Comparison of ENCODE assay signal across 25 cellular contexts in genomic region chrY:13370245-13370644, GRCh38.
DNase-seq lines count a peak whose midpoint lies in the region; ATAC-seq and TF ChIP-seq lines count a peak whose summit lies in the region.
"Had no signal": no experiment of that assay in that cellular context is flagged by ENCODE, and none has a peak within 500 bp of the region (broad histone marks: within the 10 kb centered on the region; RNA-seq: fewer than 3 reads in every experiment).

No MANE protein-coding gene starts in this region.

- peak overlapping the region; percentile 61 for H3K4me3 ChIP-seq in OCI-LY7 (ENCODE audit: low read depth, low read length, poor library complexity, severe bottlenecking)
- H3K4me3 ChIP-seq: coronary artery, esophagus squamous epithelium, gastroesophageal sphincter, lung, Peyer's patch, skin epidermis had no signal

- H3K4me1 Mint-ChIP-seq in T-helper 1 cell treated with Interleukin-12 subunit alpha and Interleukin-12 subunit beta and Interleukin-4 antibody, amounts not matched to agents 30 μg/mL and 1 μg/mL, for 36 hours (ENCODE audit: low read depth) = peaks cover 17% of the 10 kb centered on the region
- H3K4me1 Mint-ChIP-seq in CD4-positive, alpha-beta T cell (ENCODE audit: low read depth) = peaks cover 31% of the 10 kb centered on the region
- H3K4me1 Mint-ChIP-seq in activated naive CD8-positive, alpha-beta T cell treated with anti-CD3 and anti-CD28 coated beads, Interleukin-2, amount 50 U/mL, for 24 hours = peaks cover 19% of the 10 kb centered on the region
- H3K4me1 Mint-ChIP-seq: endodermal cell had no signal

- no TSS peak for BruUV-seq in OCI-LY7 (replicated peaks; lab: Mats Ljungman, UMichigan)

- H3K27me3 ChIP-seq in CD4-positive, alpha-beta T cell (ENCODE audit: control insufficient read depth, insufficient read depth, low read length) = no peaks in the 10 kb centered on the region
- H3K27me3 ChIP-seq: esophagus squamous epithelium, gastroesophageal sphincter, Peyer's patch had no signal

- H3K9me2 ChIP-seq in OCI-LY7 (ENCODE audit: insufficient read depth, low read length) = no peaks in the 10 kb centered on the region

- H2AFZ ChIP-seq in OCI-LY7 (ENCODE audit: low read length) = no peak overlapping the region

- H3K4me3 Mint-ChIP-seq in T-helper 1 cell treated with Interleukin-12 subunit alpha and Interleukin-12 subunit beta and Interleukin-4 antibody, amounts not matched to agents 30 μg/mL and 1 μg/mL, for 36 hours = peak overlapping the region; percentile 69
- H3K4me3 Mint-ChIP-seq in CD4-positive, alpha-beta T cell = peak overlapping the region; percentile 76
- no peak overlapping the region for H3K4me3 Mint-ChIP-seq in activated naive CD8-positive, alpha-beta T cell treated with anti-CD3 and anti-CD28 coated beads, Interleukin-2, amount 50 U/mL, for 24 hours
- H3K4me3 Mint-ChIP-seq: endodermal cell had no signal

- H3K9me3 ChIP-seq in CD4-positive, alpha-beta T cell (ENCODE audit: control insufficient read depth, low read length) = no peaks in the 10 kb centered on the region
- no peaks in the 10 kb centered on the region for H3K9me3 ChIP-seq in OCI-LY7 (ENCODE audit: low read length)
- H3K9me3 ChIP-seq: esophagus squamous epithelium, gastroesophageal sphincter, Peyer's patch had no signal

- no peak for TF ChIP-seq CTCF in CD4-positive, alpha-beta T cell (IDR thresholded peaks at IDR 0.05)
- TF ChIP-seq CTCF in OCI-LY7 (conservative IDR thresholded peaks at IDR 0.05; ENCODE audit: low read length) = no peak

- peaks cover 4% of the 10 kb centered on the region for H3K36me3 Mint-ChIP-seq in T-helper 1 cell treated with Interleukin-12 subunit alpha and Interleukin-12 subunit beta and Interleukin-4 antibody, amounts not matched to agents 30 μg/mL and 1 μg/mL, for 36 hours (ENCODE audit: low read depth)
- H3K36me3 Mint-ChIP-seq in CD4-positive, alpha-beta T cell (ENCODE audit: low read depth) = peaks cover 26% of the 10 kb centered on the region
- H3K36me3 Mint-ChIP-seq in activated naive CD8-positive, alpha-beta T cell treated with anti-CD3 and anti-CD28 coated beads, Interleukin-2, amount 50 U/mL, for 24 hours (ENCODE audit: low read depth) = peaks cover 3% of the 10 kb centered on the region
- H3K36me3 Mint-ChIP-seq: stimulated activated naive B cell treated with anti-CD40 and anti-IgM and Interleukin-4, amounts not matched to agents 10 μg/mL and 1 μg/mL and 100 μg/mL, for 72 hours had no signal

- DNase-seq in T-helper 1 cell (no peak), OCI-LY7 (ENCODE audit: low spot score) (no peak), iPS-NIHi7 (ENCODE audit: extremely low spot score) (no peak)
- DNase-seq in CD4-positive, alpha-beta T cell = no peak
- DNase-seq in activated naive CD8-positive, alpha-beta T cell treated with anti-CD3 and anti-CD28 coated beads, Interleukin-2, amount 50 U/mL, for 24 hours = no peak
- no peak for DNase-seq in stimulated activated CD4-positive, alpha-beta T cell treated with anti-CD3 and anti-CD28 coated beads, Interleukin-4, amount 100 ng/mL, for 24 hours
- DNase-seq: activated CD4-positive, alpha-beta T cell treated with anti-CD3 and anti-CD28 coated beads, Interleukin-2, amount 50 U/mL, for 4 hours; amniotic stem cell; DMS79; endodermal cell; esophagus squamous epithelium; NCI-H1092 treated with DMSO at 0.1 percent for 48 hours; NCI-H2029 treated with DMSO at 0.1 percent for 48 hours; NCI-H510A; nucleus accumbens; Peyer's patch; stimulated activated naive B cell treated with anti-CD40 and anti-IgM and Interleukin-4, amounts not matched to agents 10 μg/mL and 1 μg/mL and 100 μg/mL, for 72 hours had no signal

- H3K9me3 Mint-ChIP-seq in T-helper 1 cell treated with Interleukin-12 subunit alpha and Interleukin-12 subunit beta and Interleukin-4 antibody, amounts not matched to agents 30 μg/mL and 1 μg/mL, for 36 hours = no peaks in the 10 kb centered on the region
- no peaks in the 10 kb centered on the region for H3K9me3 Mint-ChIP-seq in CD4-positive, alpha-beta T cell
- no peaks in the 10 kb centered on the region for H3K9me3 Mint-ChIP-seq in activated naive CD8-positive, alpha-beta T cell treated with anti-CD3 and anti-CD28 coated beads, Interleukin-2, amount 50 U/mL, for 24 hours
- H3K9me3 Mint-ChIP-seq: endodermal cell; stimulated activated naive B cell treated with anti-CD40 and anti-IgM and Interleukin-4, amounts not matched to agents 10 μg/mL and 1 μg/mL and 100 μg/mL, for 72 hours had no signal

- peaks cover 60% of the 10 kb centered on the region for H3K4me1 ChIP-seq in OCI-LY7 (ENCODE audit: insufficient read depth, low read length, poor library complexity, severe bottlenecking)
- H3K4me1 ChIP-seq: esophagus squamous epithelium, gastroesophageal sphincter, Peyer's patch had no signal

- H3K27me3 Mint-ChIP-seq in T-helper 1 cell treated with Interleukin-12 subunit alpha and Interleukin-12 subunit beta and Interleukin-4 antibody, amounts not matched to agents 30 μg/mL and 1 μg/mL, for 36 hours (ENCODE audit: low read depth) = no peaks in the 10 kb centered on the region
- no peaks in the 10 kb centered on the region for H3K27me3 Mint-ChIP-seq in CD4-positive, alpha-beta T cell
- no peaks in the 10 kb centered on the region for H3K27me3 Mint-ChIP-seq in activated naive CD8-positive, alpha-beta T cell treated with anti-CD3 and anti-CD28 coated beads, Interleukin-2, amount 50 U/mL, for 24 hours
- H3K27me3 Mint-ChIP-seq: stimulated activated naive B cell treated with anti-CD40 and anti-IgM and Interleukin-4, amounts not matched to agents 10 μg/mL and 1 μg/mL and 100 μg/mL, for 72 hours had no signal

- POLR2A ChIA-PET in CD4-positive, alpha-beta T cell (lab: Charles Lee) = no interaction called here
- POLR2A ChIA-PET in OCI-LY7 (lab: Charles Lee) = interaction anchor here (0.6 to 1.1 kb wide), 4 partner anchors 9 to 333 kb away, joined by 3 to 4 read pairs (median 3); no protein-coding TSS in a partner anchor

- CTCF ChIA-PET in CD4-positive, alpha-beta T cell (lab: Charles Lee) = no interaction called here
- CTCF ChIA-PET in OCI-LY7 (lab: Charles Lee; ENCODE audit: unreplicated experiment) = no interaction called here

- no peaks in the 10 kb centered on the region for H4K20me1 ChIP-seq in OCI-LY7 (ENCODE audit: insufficient read depth, low read length)

- H3K79me2 ChIP-seq in OCI-LY7 (ENCODE audit: insufficient read depth, low read depth, low read length) = peaks cover 7% of the 10 kb centered on the region; the same call in 1 of the 2 replicates

- no peak overlapping the region for H3K27ac ChIP-seq in CD4-positive, alpha-beta T cell (ENCODE audit: low read depth, low read length)
- peak overlapping the region; percentile 95 for H3K27ac ChIP-seq in OCI-LY7 (ENCODE audit: low read depth, low read length, poor library complexity, severe bottlenecking)
- H3K27ac ChIP-seq: 22Rv1, coronary artery, esophagus squamous epithelium, gastroesophageal sphincter, Peyer's patch, skin epidermis had no signal

- ATAC-seq in CD4-positive, alpha-beta T cell (ENCODE audit: poor library complexity) = no peak
- ATAC-seq in activated naive CD8-positive, alpha-beta T cell treated with anti-CD3 and anti-CD28 coated beads, Interleukin-2, amount 50 U/mL, for 24 hours = no peak
- ATAC-seq in GM21825 (IDR thresholded peaks at IDR 0.05; ENCODE audit: unreplicated experiment) = no peak
- ATAC-seq: gastroesophageal sphincter, HepG2 had no signal

- intact Hi-C loops in CD4-positive, alpha-beta T cell (cut with DNase I, micrococcal nuclease) = no loop called here
- intact Hi-C loops in OCI-LY7 (cut with micrococcal nuclease; ENCODE audit: unreplicated experiment) = no loop called here

- peak overlapping the region; percentile 81 for H3K4me2 ChIP-seq in OCI-LY7 (ENCODE audit: low read length)

- H3K36me3 ChIP-seq in OCI-LY7 (ENCODE audit: insufficient read depth, low read length) = peaks cover 37% of the 10 kb centered on the region
- H3K36me3 ChIP-seq: Peyer's patch had no signal

- peak overlapping the region; percentile 38 for H3K27ac Mint-ChIP-seq in T-helper 1 cell treated with Interleukin-12 subunit alpha and Interleukin-12 subunit beta and Interleukin-4 antibody, amounts not matched to agents 30 μg/mL and 1 μg/mL, for 36 hours
- peak overlapping the region; percentile 80 for H3K27ac Mint-ChIP-seq in CD4-positive, alpha-beta T cell
- peak overlapping the region; percentile 77 for H3K27ac Mint-ChIP-seq in activated naive CD8-positive, alpha-beta T cell treated with anti-CD3 and anti-CD28 coated beads, Interleukin-2, amount 50 U/mL, for 24 hours
- H3K27ac Mint-ChIP-seq: endodermal cell; stimulated activated naive B cell treated with anti-CD40 and anti-IgM and Interleukin-4, amounts not matched to agents 10 μg/mL and 1 μg/mL and 100 μg/mL, for 72 hours had no signal
